In genomic region chr12:41981013-41981412, GRCh38 we compare ENCODE assay signal across 22 cellular contexts.
DNase-seq lines count a peak whose midpoint lies in the region; ATAC-seq, FAIRE-seq and TF ChIP-seq lines count a peak whose summit lies in the region.
"Had no signal": no experiment of that assay in that cellular context is flagged by ENCODE, and none has a peak within 500 bp of the region (broad histone marks: within the 10 kb centered on the region; RNA-seq: fewer than 3 reads in every experiment).

No MANE protein-coding gene starts in this region.

- H3K4me2 ChIP-seq in HepG2 (ENCODE audit: low read depth, low read length) = no peak overlapping the region
- H3K4me2 ChIP-seq in neural progenitor cell = no peak overlapping the region

- POLR2A ChIA-PET in HepG2 (lab: Yijun Ruan, JAX) = no interaction called here

- H3K4me1 ChIP-seq in HepG2 (ENCODE audit: insufficient read depth, low read length) (peaks cover 25% of the 10 kb centered on the region), right lobe of liver (no peaks in the 10 kb centered on the region), neural progenitor cell (no peaks in the 10 kb centered on the region), tibial nerve (no peaks in the 10 kb centered on the region)
- H3K4me1 ChIP-seq: BE2C, Caco-2 had no signal

- no peaks in the 10 kb centered on the region for H4K20me1 ChIP-seq in HepG2 (ENCODE audit: insufficient read depth, low read length)
- no peaks in the 10 kb centered on the region for H4K20me1 ChIP-seq in neural progenitor cell (ENCODE audit: low read depth)

- no peak overlapping the region for H3K27ac ChIP-seq in HepG2 (ENCODE audit: extremely low read length, insufficient read depth, low read length)
- no peak overlapping the region for H3K27ac ChIP-seq in right lobe of liver
- H3K27ac ChIP-seq in neural progenitor cell = no peak overlapping the region
- no peak overlapping the region for H3K27ac ChIP-seq in tibial nerve
- H3K27ac ChIP-seq: GM23248, HL-60 had no signal

- H3K4me1 Mint-ChIP-seq in neural progenitor cell = peaks cover 45% of the 10 kb centered on the region
- no peaks in the 10 kb centered on the region for H3K4me1 Mint-ChIP-seq in HFFc6 (ENCODE audit: low read depth)
- H3K4me1 Mint-ChIP-seq in stimulated activated naive B cell treated with anti-CD40 and anti-IgM and Interleukin-4, amounts not matched to agents 10 μg/mL and 1 μg/mL and 100 μg/mL, for 72 hours = no peaks in the 10 kb centered on the region
- H3K4me1 Mint-ChIP-seq: CD4-positive, CD25-positive, alpha-beta regulatory T cell; CD8-positive, alpha-beta memory T cell had no signal

- TF ChIP-seq EP300 in HepG2 (IDR thresholded peaks at IDR 0.05; ENCODE audit: low read depth in 2 of 2, low read length in 2 of 2) (peak in 1 of 2 experiments; percentile 30; a peak in 1 of 4 replicates), HepG2 (CRISPR knock-in tag; IDR thresholded peaks at IDR 0.05; ENCODE audit: borderline replicate concordance) (no peak), tibial nerve (IDR thresholded peaks at IDR 0.05) (no peak)

- H3K9ac ChIP-seq in HepG2 (ENCODE audit: insufficient read depth, low read depth, low read length) (no peak overlapping the region), neural progenitor cell (no peak overlapping the region)
- H3K9ac ChIP-seq: GM23248 had no signal

- TF ChIP-seq POLR2A in HepG2 (IDR thresholded peaks at IDR 0.05; ENCODE audit: insufficient read depth in 1 of 2, low read depth in 2 of 2, low read length in 2 of 2) (no peak), right lobe of liver (IDR thresholded peaks at IDR 0.05) (no peak), tibial nerve (IDR thresholded peaks at IDR 0.05) (no peak)

- ATAC-seq in HepG2 = peak; percentile 65
- no peak for ATAC-seq in right lobe of liver
- no peak for ATAC-seq in stimulated activated naive B cell treated with anti-CD40 and anti-IgM and Interleukin-4, amounts not matched to agents 10 μg/mL and 1 μg/mL and 100 μg/mL, for 72 hours (replicated peaks)

- 2% methylated on average over 2 of the region's 2 CpGs for WGBS in HepG2 (ENCODE audit: low lambda C conversion rate)
- 63% methylated on average over 2 of the region's 2 CpGs for WGBS in right lobe of liver (ENCODE audit: insufficient coverage, low coverage, low lambda C conversion rate, missing lambda C conversion rate)
- WGBS in tibial nerve, 2 donors = 53 to 56% methylated on average over 2 of the region's 2 CpGs

- in situ Hi-C loops in HepG2 (cut with HindIII; ENCODE audit: extremely low pct_ligation_motif_present, low pct_unique_long_range_greater_than_20kb) = no loop called here

- intact Hi-C loops in HepG2 (cut with micrococcal nuclease; ENCODE audit: unreplicated experiment) (loop anchor here (1.0 to 10.0 kb wide), 2 partner anchors 22 to 56 kb away; no protein-coding TSS in a partner anchor), right lobe of liver (cut with DNase I) (no loop called here)

- no peak for TF ChIP-seq RAD21 in HepG2 (CRISPR knock-in tag; IDR thresholded peaks at IDR 0.05)

- no peaks in the 10 kb centered on the region for H3K79me2 ChIP-seq in HepG2 (ENCODE audit: insufficient read depth, low read length)
- H3K79me2 ChIP-seq in neural progenitor cell (ENCODE audit: low read depth) = no peaks in the 10 kb centered on the region

- CTCF ChIA-PET in HepG2 (lab: Yijun Ruan, JAX; ENCODE audit: low intra/inter-chr PET ratio, low total read pairs) = no interaction called here

- H3K36me3 Mint-ChIP-seq in neural progenitor cell (peaks cover 7% of the 10 kb centered on the region), HFFc6 (ENCODE audit: low read depth) (no peaks in the 10 kb centered on the region; the same call in 1 of the 2 replicates)
- no peaks in the 10 kb centered on the region for H3K36me3 Mint-ChIP-seq in stimulated activated naive B cell treated with anti-CD40 and anti-IgM and Interleukin-4, amounts not matched to agents 10 μg/mL and 1 μg/mL and 100 μg/mL, for 72 hours
- H3K36me3 Mint-ChIP-seq: CD4-positive, CD25-positive, alpha-beta regulatory T cell; CD8-positive, alpha-beta memory T cell had no signal

- BruUV-seq in HepG2 (replicated peaks; lab: Mats Ljungman, UMichigan) = no TSS peak

- H3K27me3 Mint-ChIP-seq in neural progenitor cell (ENCODE audit: insufficient read depth, low read depth) (no peaks in the 10 kb centered on the region), HFFc6 (ENCODE audit: insufficient read depth) (no peaks in the 10 kb centered on the region)
- H3K27me3 Mint-ChIP-seq in stimulated activated naive B cell treated with anti-CD40 and anti-IgM and Interleukin-4, amounts not matched to agents 10 μg/mL and 1 μg/mL and 100 μg/mL, for 72 hours = peaks cover 5 to 23% of the 10 kb centered on the region in 2 donors

- H3K27me3 ChIP-seq in HepG2 (ENCODE audit: control insufficient read depth in 1 of 2, insufficient read depth in 2 of 2, low read length in 2 of 2) (no peaks in the 10 kb centered on the region), right lobe of liver (no peaks in the 10 kb centered on the region), neural progenitor cell (no peaks in the 10 kb centered on the region), tibial nerve (no peaks in the 10 kb centered on the region)
- H3K27me3 ChIP-seq: BE2C had no signal

- H3K36me3 ChIP-seq in HepG2 (replicated peaks in 1 of 2; ENCODE audit: control insufficient read depth in 1 of 2, insufficient read depth in 2 of 2, low read length in 2 of 2) = no peaks in the 10 kb centered on the region
- no peaks in the 10 kb centered on the region for H3K36me3 ChIP-seq in right lobe of liver
- no peaks in the 10 kb centered on the region for H3K36me3 ChIP-seq in neural progenitor cell
- no peaks in the 10 kb centered on the region for H3K36me3 ChIP-seq in tibial nerve
- H3K36me3 ChIP-seq: BE2C, HAP-1 had no signal

- H3K9me3 ChIP-seq in HepG2 (ENCODE audit: low read length) (no peaks in the 10 kb centered on the region), right lobe of liver (no peaks in the 10 kb centered on the region), neural progenitor cell (ENCODE audit: low read depth) (no peaks in the 10 kb centered on the region), tibial nerve (no peaks in the 10 kb centered on the region)
- H3K9me3 ChIP-seq: BE2C, Caco-2, HAP-1 had no signal

- DNase-seq in HepG2 (ENCODE audit: low spot score) (peak; percentile 48), right lobe of liver (no peak), foreskin melanocyte (peak; percentile 69), neural progenitor cell (ENCODE audit: low spot score) (no peak), tibial nerve (ENCODE audit: low spot score in 2 of 2) (no peak), HFFc6 (no peak), islet precursor cell (no peak)
- no peak for DNase-seq in stimulated activated naive B cell treated with anti-CD40 and anti-IgM and Interleukin-4, amounts not matched to agents 10 μg/mL and 1 μg/mL and 100 μg/mL, for 72 hours
- DNase-seq: 8988T; ACHN; BE2C; C1 segment of cervical spinal cord; Caco-2; CD4-positive, CD25-positive, alpha-beta regulatory T cell; CD8-positive, alpha-beta memory T cell had no signal

- H3K27ac Mint-ChIP-seq in neural progenitor cell (peak overlapping the region; percentile 43), HFFc6 (no peak overlapping the region)
- H3K27ac Mint-ChIP-seq in stimulated activated naive B cell treated with anti-CD40 and anti-IgM and Interleukin-4, amounts not matched to agents 10 μg/mL and 1 μg/mL and 100 μg/mL, for 72 hours = no peak overlapping the region
- H3K27ac Mint-ChIP-seq: CD4-positive, CD25-positive, alpha-beta regulatory T cell; CD8-positive, alpha-beta memory T cell had no signal

- no peak overlapping the region for H3K4me3 ChIP-seq in HepG2 (replicated peaks in 1 of 3; ENCODE audit: insufficient read depth in 1 of 3, low read depth in 2 of 3, low read length in 3 of 3)
- H3K4me3 ChIP-seq in right lobe of liver = no peak overlapping the region
- no peak overlapping the region for H3K4me3 ChIP-seq in neural progenitor cell
- no peak overlapping the region for H3K4me3 ChIP-seq in tibial nerve
- H3K4me3 ChIP-seq: GM23248, HAP-1 had no signal

- H3K9me3 Mint-ChIP-seq in neural progenitor cell (peaks cover 17% of the 10 kb centered on the region), HFFc6 (peaks cover 6% of the 10 kb centered on the region)
- peaks cover 2 to 4% of the 10 kb centered on the region in 2 donors for H3K9me3 Mint-ChIP-seq in stimulated activated naive B cell treated with anti-CD40 and anti-IgM and Interleukin-4, amounts not matched to agents 10 μg/mL and 1 μg/mL and 100 μg/mL, for 72 hours

- no peak overlapping the region for H3K4me3 Mint-ChIP-seq in neural progenitor cell
- H3K4me3 Mint-ChIP-seq in HFFc6 = no peak overlapping the region
- H3K4me3 Mint-ChIP-seq in stimulated activated naive B cell treated with anti-CD40 and anti-IgM and Interleukin-4, amounts not matched to agents 10 μg/mL and 1 μg/mL and 100 μg/mL, for 72 hours = no peak overlapping the region
- H3K4me3 Mint-ChIP-seq: CD4-positive, CD25-positive, alpha-beta regulatory T cell; CD8-positive, alpha-beta memory T cell had no signal

- H2AFZ ChIP-seq in HepG2 (ENCODE audit: low read length) (no peak overlapping the region), neural progenitor cell (replicated peaks) (no peak overlapping the region)
- H2AFZ ChIP-seq: GM23248 had no signal

- TF ChIP-seq CTCF in HepG2 (CRISPR knock-in tag; IDR thresholded peaks at IDR 0.05) = no peak
- no peak for TF ChIP-seq CTCF in right lobe of liver (IDR thresholded peaks at IDR 0.05)
- TF ChIP-seq CTCF in neural progenitor cell (IDR thresholded peaks at IDR 0.05) = no peak
- no peak for TF ChIP-seq CTCF in tibial nerve (IDR thresholded peaks at IDR 0.05)
- TF ChIP-seq CTCF in HFFc6 (IDR thresholded peaks at IDR 0.05) = no peak

- FAIRE-seq in HepG2 (lab: Jason Lieb, UNC) = no peak
- FAIRE-seq: D721Med, G401.6, GM12891, GM18507 had no signal

- H3F3A ChIP-seq in neural progenitor cell (ENCODE audit: low read depth) = no peaks in the 10 kb centered on the region

TF ChIP-seq in HepG2, 621 proteins besides CTCF, POLR2A, EP300 and RAD21 (continues in another document):
- no peak for TF ChIP-seq ZNF530 (CRISPR knock-in tag; IDR thresholded peaks at IDR 0.05; ENCODE audit: low read depth)
- 0 out of 2 replicates have a peak, but pooled peaks have one; percentile 18 for TF ChIP-seq FOXP4 (CRISPR knock-in tag; IDR thresholded peaks at IDR 0.05)
- TF ChIP-seq GATAD1 (CRISPR knock-in tag; IDR thresholded peaks at IDR 0.05) = no peak

Comparison
In these comparisons a context has a peak if more than half of its experiments do, and no peak if none do; other contexts are left out.
1. DNase-seq: peak in HepG2 (single experiment) and foreskin melanocyte (single experiment); none in right lobe of liver (0 of 3), neural progenitor cell (single experiment), tibial nerve (0 of 2), HFFc6 (single experiment), islet precursor cell (single experiment) and stimulated activated naive B cell treated with anti-CD40 and anti-IgM and Interleukin-4, amounts not matched to agents 10 μg/mL and 1 μg/mL and 100 μg/mL, for 72 hours (single experiment).